ENCODE assay signal across 8 cellular contexts in the genomic region with DNA sequence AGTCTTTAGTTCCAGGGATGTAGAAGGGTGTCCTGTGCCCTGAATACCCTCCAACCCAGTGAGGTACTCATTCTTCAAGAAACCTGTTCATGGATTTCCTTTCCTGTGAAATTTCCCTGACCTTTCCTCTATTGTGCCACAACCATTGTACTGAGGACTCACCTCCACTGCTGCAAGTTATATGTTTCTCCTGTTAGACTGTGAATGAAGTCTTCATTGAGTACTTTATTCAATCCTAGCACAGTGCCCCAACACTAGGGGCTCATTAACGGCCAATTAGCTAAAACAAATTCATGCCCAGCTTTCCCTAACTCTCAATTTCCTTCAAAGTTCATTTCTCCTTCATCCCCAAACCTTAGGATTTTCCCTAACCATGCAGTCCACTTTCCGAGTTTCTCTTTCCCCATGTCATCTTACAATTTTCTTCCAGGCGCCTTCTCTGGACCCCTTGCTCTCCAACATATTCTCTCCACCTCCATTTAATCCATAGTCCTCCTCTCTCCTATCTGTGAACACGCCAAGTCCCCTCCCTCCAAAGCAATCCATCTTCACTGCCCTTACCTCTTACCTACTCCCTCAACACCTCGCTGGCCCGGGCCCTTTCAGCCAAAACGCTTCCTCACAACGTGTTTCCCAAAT. TPM values are rescaled to one million over a fixed set of nuclear protein-coding genes. Genes with fewer than 3 reads are reported as not detected.
A peak's percentile ranks its signal among the peaks of the same experiment; 100 is the strongest.
DNase-seq lines count a peak whose midpoint lies in the region; ATAC-seq, FAIRE-seq and TF ChIP-seq lines count a peak whose summit lies in the region.

No MANE protein-coding gene starts in this region.

- ATAC-seq in GM18520 (IDR thresholded peaks at IDR 0.05; ENCODE audit: unreplicated experiment): no peak

- WGBS in ovary, 3 donors: 1 to 2% (median 1%) methylated on average over 8 of the region's 8 CpGs

- H3K9ac ChIP-seq in NT2/D1 (ENCODE audit: insufficient read length, low read depth) (peak overlapping the region; percentile 95), endothelial cell of umbilical vein (replicated peaks; ENCODE audit: extremely low read depth, insufficient read depth, low read length) (peak overlapping the region; percentile 96)

- no peak overlapping the region for H2AFZ ChIP-seq in endothelial cell of umbilical vein (ENCODE audit: low read depth, low read length)

- no peak for TF ChIP-seq POLR2A in endothelial cell of umbilical vein (IDR thresholded peaks at IDR 0.05; ENCODE audit: low read depth, low read length)
- TF ChIP-seq POLR2A in ovary (IDR thresholded peaks at IDR 0.05): no peak

- TF ChIP-seq CTCF in GM06990 (IDR thresholded peaks at IDR 0.05; ENCODE audit: insufficient read depth, low read length, poor library complexity, severe bottlenecking) (no peak), endothelial cell of umbilical vein (IDR thresholded peaks at IDR 0.05; ENCODE audit: extremely low read depth in 1 of 2, insufficient read depth in 1 of 2, low read depth in 1 of 2, low read length in 2 of 2) (no peak), ovary (IDR thresholded peaks at IDR 0.05) (no peak)

- no peak for DNase-seq in GM06990 (ENCODE audit: extremely low read depth, insufficient read length)
- no peak for DNase-seq in NT2/D1 (ENCODE audit: low read depth, low spot score)
- no peak for DNase-seq in endothelial cell of umbilical vein (ENCODE audit: low read depth, low spot score)
- DNase-seq in ovary: no peak
- DNase-seq in NCI-H1436 (lab: John Stamatoyannopoulos, UW): no peak
- no peak for DNase-seq in UCSD-AML1 (lab: John Stamatoyannopoulos, UW; ENCODE audit: unreplicated experiment)
- DNase-seq in foreskin melanocyte: no peak

- no peaks in the 10 kb centered on the region for H3K9me3 ChIP-seq in NT2/D1 (ENCODE audit: insufficient read depth, low read length)
- no peaks in the 10 kb centered on the region for H3K9me3 ChIP-seq in endothelial cell of umbilical vein (replicated peaks; ENCODE audit: control insufficient read depth, insufficient read depth, low read length)
- no peaks in the 10 kb centered on the region for H3K9me3 ChIP-seq in ovary

- TSS peak; percentile 18 for BruUV-seq in endothelial cell of umbilical vein (replicated peaks; lab: Mats Ljungman, UMichigan)

- H3K27me3 ChIP-seq in GM06990 (replicated peaks; ENCODE audit: control insufficient read depth, insufficient read depth, low read length) (no peaks in the 10 kb centered on the region), NT2/D1 (ENCODE audit: insufficient read depth, insufficient read length) (peaks cover 2% of the 10 kb centered on the region), endothelial cell of umbilical vein (ENCODE audit: control insufficient read depth in 2 of 2, insufficient read depth in 2 of 2, low read length in 2 of 2) (peaks cover 0 to 5% of the 10 kb centered on the region in 2 experiments), ovary (no peaks in the 10 kb centered on the region)

- FAIRE-seq in endothelial cell of umbilical vein (lab: Jason Lieb, UNC): no peak

- no peaks in the 10 kb centered on the region for H3K9me1 ChIP-seq in endothelial cell of umbilical vein (replicated peaks; ENCODE audit: control insufficient read depth, extremely low read depth, insufficient read depth, low read length)

- POLR2A ChIA-PET in endothelial cell of umbilical vein (lab: Charles Lee): no interaction called here

- H3K79me2 ChIP-seq in endothelial cell of umbilical vein (ENCODE audit: control insufficient read depth, insufficient read depth, low read length): peaks cover 60% of the 10 kb centered on the region

- peak overlapping the region; percentile 100 for H3K4me3 ChIP-seq in GM06990 (replicated peaks; ENCODE audit: low read depth, low read length)
- peak overlapping the region; percentile 97 for H3K4me3 ChIP-seq in NT2/D1 (ENCODE audit: insufficient read length, low read depth)
- peak overlapping the region; percentile 67 to 95 (median 70) for H3K4me3 ChIP-seq in endothelial cell of umbilical vein (replicated peaks in 1 of 3; ENCODE audit: insufficient read depth in 1 of 3, low read depth in 1 of 3, low read length in 3 of 3)
- peak overlapping the region; percentile 81 for H3K4me3 ChIP-seq in ovary

- H3K27ac ChIP-seq in endothelial cell of umbilical vein (ENCODE audit: insufficient read depth, low read depth, low read length) (no peak overlapping the region), ovary (peak overlapping the region in 1 of 2 donors; percentile 99)

- dilution Hi-C loops in endothelial cell of umbilical vein (cut with MboI; ENCODE audit: extremely low pct_ligation_motif_present, low sequenced_read_pairs): no loop called here

- no peaks in the 10 kb centered on the region; the same call in 1 of the 2 replicates for H3K36me3 ChIP-seq in GM06990 (ENCODE audit: control insufficient read depth, insufficient read depth, low read length)
- peaks cover 31% of the 10 kb centered on the region for H3K36me3 ChIP-seq in NT2/D1 (ENCODE audit: insufficient read depth, insufficient read length, low read length)
- peaks cover 0 to 3% of the 10 kb centered on the region in 2 experiments for H3K36me3 ChIP-seq in endothelial cell of umbilical vein (ENCODE audit: control insufficient read depth in 2 of 2, extremely low read depth in 1 of 2, insufficient read depth in 2 of 2, low read length in 2 of 2)
- no peaks in the 10 kb centered on the region for H3K36me3 ChIP-seq in ovary

- H3K4me1 ChIP-seq in NT2/D1 (ENCODE audit: insufficient read depth, insufficient read length) (no peaks in the 10 kb centered on the region), endothelial cell of umbilical vein (ENCODE audit: control insufficient read depth, extremely low read depth, insufficient read depth, low read length) (peaks cover 21% of the 10 kb centered on the region), ovary (ENCODE audit: insufficient read depth) (peaks cover 7% of the 10 kb centered on the region)

- peaks cover 2% of the 10 kb centered on the region for H4K20me1 ChIP-seq in endothelial cell of umbilical vein (replicated peaks; ENCODE audit: control insufficient read depth, extremely low read depth, insufficient read depth, low read length)

- intact Hi-C loops in endothelial cell of umbilical vein (cut with micrococcal nuclease): loop anchor here (1.0 to 5.0 kb wide), 6 partner anchors 61 to 697 kb away; partner anchors contain the start of genes CSDE1, DENND2C and RSBN1
- intact Hi-C loops in ovary (cut with DNase I): loop anchor here in 1 of 4 donors (5.0 kb wide), 1 partner anchor 593 kb away; no protein-coding TSS in a partner anchor

- CTCF ChIA-PET in endothelial cell of umbilical vein (lab: Charles Lee): no interaction called here

- peak overlapping the region; percentile 95 for H3K4me2 ChIP-seq in endothelial cell of umbilical vein (ENCODE audit: insufficient read depth, low read length)

- TF ChIP-seq EP300 in ovary (IDR thresholded peaks at IDR 0.05): no peak

TF ChIP-seq in endothelial cell of umbilical vein, 7 proteins besides CTCF, POLR2A, EP300 and RAD21:
- TF ChIP-seq EZH2 (IDR thresholded peaks at IDR 0.05; ENCODE audit: borderline replicate concordance, low read depth, low read length, severe bottlenecking): no peak
- no peak for TF ChIP-seq FOS (IDR thresholded peaks at IDR 0.05; ENCODE audit: borderline replicate concordance, insufficient read depth, low read length)
- TF ChIP-seq POLR2AphosphoS5 (IDR thresholded peaks at IDR 0.05; ENCODE audit: insufficient read depth, low read depth, low read length): no peak
- TF ChIP-seq MYC (IDR thresholded peaks at IDR 0.05; ENCODE audit: low read depth, low read length): no peak
- no peak for TF ChIP-seq MAX (IDR thresholded peaks at IDR 0.05; ENCODE audit: insufficient read depth, insufficient read length)
- TF ChIP-seq JUN (IDR thresholded peaks at IDR 0.05; ENCODE audit: borderline replicate concordance, insufficient read depth, insufficient read length, low read depth): no peak
- TF ChIP-seq GATA2 (IDR thresholded peaks at IDR 0.05; ENCODE audit: insufficient read depth, insufficient read length, low read depth, low read length): no peak
TF ChIP-seq in endothelial cell of umbilical vein: peak in this region for 0.

RNA-seq across cellular contexts. Expression of gene TRIM33, which starts 1.3 kb away (rescaled TPM):
- total RNA-seq in endothelial cell of umbilical vein (29.1 and 29.7 TPM in 2 replicates), ovary (10 to 100 TPM; 31.2 to 49.6 (median 38.5) TPM)
- polyA plus RNA-seq in endothelial cell of umbilical vein (8.9 and 10.3 TPM in 2 replicates), ovary (10 to 100 TPM; 11.1 to 22.1 TPM)
- 7.2 and 7.4 TPM in 2 replicates for polyA plus RNA-seq in endothelial cell of umbilical vein (2011; cell fraction: cytosol; rRNA removed)
- 42.5 and 50.3 TPM in 2 replicates for polyA plus RNA-seq in endothelial cell of umbilical vein (2011; cell fraction: nucleus; rRNA removed)
- 13.6 and 17.9 TPM in 2 replicates for polyA plus RNA-seq in endothelial cell of umbilical vein (2012)
- polyA minus RNA-seq in endothelial cell of umbilical vein: 39.2 and 42.1 TPM in 2 replicates
- 32.9 TPM for polyA minus RNA-seq in endothelial cell of umbilical vein (2011; cell fraction: cytosol; rRNA and poly(A)+ RNA removed)
- 61.4 and 80.5 TPM in 2 replicates for polyA minus RNA-seq in endothelial cell of umbilical vein (2011; cell fraction: nucleus; rRNA and poly(A)+ RNA removed)
